9 cellular contexts compared by ENCODE assay signal in the genomic region with DNA sequence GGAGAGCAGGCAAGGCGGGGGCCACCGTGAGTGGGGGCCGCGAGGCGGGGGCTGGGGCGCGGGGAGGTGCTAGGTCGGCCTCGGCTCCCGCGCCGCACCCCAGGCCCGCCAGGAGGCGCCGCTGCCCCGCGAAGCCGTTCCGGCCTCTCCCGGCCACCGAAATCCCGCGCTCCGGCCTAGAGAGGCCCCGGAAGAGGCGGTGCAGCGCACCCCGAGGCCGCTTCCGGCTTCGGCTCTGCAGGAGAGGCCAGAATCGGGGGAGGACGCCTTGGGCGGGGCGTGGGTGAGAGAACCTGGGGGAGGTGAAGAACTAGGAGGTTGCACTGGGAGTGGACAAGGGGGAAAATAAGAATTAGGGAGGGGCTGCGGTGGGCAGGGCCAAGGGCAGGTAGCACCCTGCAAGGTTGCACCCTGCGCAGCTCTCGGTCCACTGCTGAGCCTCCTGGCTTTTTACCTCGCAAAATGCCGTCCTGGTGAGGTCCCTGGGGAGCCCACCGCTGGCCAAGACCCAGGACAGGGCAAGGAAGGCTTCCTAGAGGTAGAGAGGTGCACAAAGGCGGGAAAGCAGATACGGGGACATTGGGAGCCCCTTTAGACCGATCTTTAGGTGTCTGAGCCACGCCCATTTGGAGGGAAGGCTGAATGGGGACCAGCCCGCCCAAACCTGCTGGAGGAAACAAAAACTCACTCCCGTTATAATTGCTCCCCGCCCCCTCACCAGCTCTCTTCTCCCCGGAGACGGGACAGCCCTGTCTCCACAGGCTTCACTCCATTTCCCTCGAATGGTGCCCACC. TPM values are rescaled to one million over a fixed set of nuclear protein-coding genes. Genes with fewer than 3 reads are reported as not detected.
DNase-seq lines count a peak whose midpoint lies in the region; ATAC-seq and TF ChIP-seq lines count a peak whose summit lies in the region.
"Had no signal": no experiment of that assay in that cellular context is flagged by ENCODE, and none has a peak within 500 bp of the region (broad histone marks: within the 10 kb centered on the region; RNA-seq: fewer than 3 reads in every experiment).

No MANE protein-coding gene starts in this region.

- H3K27me3 Mint-ChIP-seq in activated B cell treated with CpG ODN at 0.5 μM for 24 hours = peaks cover 5% of the 10 kb centered on the region

- peak; percentile 45 for TF ChIP-seq CTCF in AG10803 (conservative IDR thresholded peaks at IDR 0.05; ENCODE audit: low read length)
- peak; percentile 92 for TF ChIP-seq CTCF in activated B cell treated with CpG ODN at 0.5 μM for 24 hours (IDR thresholded peaks at IDR 0.05)
- peak; percentile 37 for TF ChIP-seq CTCF in kidney epithelial cell (IDR thresholded peaks at IDR 0.05; ENCODE audit: insufficient read depth, low read length, poor library complexity, severe bottlenecking)

- H3K36me3 ChIP-seq in kidney epithelial cell (ENCODE audit: control insufficient read depth, insufficient read depth, low read length) = no peaks in the 10 kb centered on the region

- POLR2A ChIA-PET in activated B cell treated with CpG ODN at 0.5 μM for 24 hours (lab: Charles Lee) = interaction anchor here (0.9 to 6.3 kb wide), 9 partner anchors 10 to 389 kb away, joined by 3 to 66 read pairs (median 6); partner anchors contain the start of genes GNAI2, HEMK1, IFRD2 and MAPKAPK3

- DNase-seq in AG10803 (ENCODE audit: low read depth) = peak; percentile 82
- peak; percentile 78 for DNase-seq in NCI-H226
- peak; percentile 93 for DNase-seq in activated B cell treated with CpG ODN at 0.5 μM for 24 hours
- peak; percentile 88 for DNase-seq in central memory CD4-positive, alpha-beta T cell
- DNase-seq in kidney epithelial cell (ENCODE audit: low read depth) = peak; percentile 61
- peak; percentile 75 to 85 for DNase-seq in stimulated activated CD4-positive, alpha-beta T cell treated with anti-CD3 and anti-CD28 coated beads, Interleukin-15, amount 100 ng/mL, for 48 hours (ENCODE audit: low read depth in 2 of 2)

- H3K36me3 Mint-ChIP-seq in activated B cell treated with CpG ODN at 0.5 μM for 24 hours (ENCODE audit: low read depth) = no peaks in the 10 kb centered on the region

- peaks cover 10% of the 10 kb centered on the region for H3K27me3 ChIP-seq in kidney epithelial cell (ENCODE audit: control insufficient read depth, insufficient read depth, low read length)

- H3K4me3 ChIP-seq in AG10803 (ENCODE audit: low read length) (peak overlapping the region; percentile 88), kidney epithelial cell (ENCODE audit: low read depth, low read length) (peak overlapping the region; percentile 53)

- peak overlapping the region; percentile 88 for H3K27ac Mint-ChIP-seq in activated B cell treated with CpG ODN at 0.5 μM for 24 hours

- CTCF ChIA-PET in activated B cell treated with CpG ODN at 0.5 μM for 24 hours (lab: Charles Lee) = interaction anchor here (1.2 to 8.1 kb wide), 6 partner anchors 13 to 37 kb away, joined by 3 to 104 read pairs (median 42); partner anchors contain the start of genes GNAI2 and GNAT1

- ATAC-seq in GM19023 (IDR thresholded peaks at IDR 0.05; ENCODE audit: unreplicated experiment) (peak; percentile 78), HG03175 (IDR thresholded peaks at IDR 0.05; ENCODE audit: unreplicated experiment) (peak; percentile 88), activated B cell treated with CpG ODN at 0.5 μM for 24 hours (ENCODE audit: low read depth) (peak; percentile 81)

- intact Hi-C loops in activated B cell treated with CpG ODN at 0.5 μM for 24 hours (cut with micrococcal nuclease) = loop anchor here (1.0 to 10.0 kb wide), 8 partner anchors 11 to 387 kb away; partner anchors contain the start of genes CISH, HYAL3, IFRD2 and MAPKAPK3

- peak overlapping the region; percentile 94 for H3K4me3 Mint-ChIP-seq in activated B cell treated with CpG ODN at 0.5 μM for 24 hours

- H3K9me3 Mint-ChIP-seq in activated B cell treated with CpG ODN at 0.5 μM for 24 hours = no peaks in the 10 kb centered on the region

- H3K4me1 Mint-ChIP-seq in activated B cell treated with CpG ODN at 0.5 μM for 24 hours = peaks cover 40% of the 10 kb centered on the region

RNA-seq across cellular contexts. Expression of gene GNAI2, which starts 8.4 kb away (rescaled TPM):
- 281 and 295 TPM in 2 replicates for total RNA-seq in activated B cell treated with CpG ODN at 0.5 μM for 24 hours
- total RNA-seq in kidney epithelial cell = 208 and 221 TPM in 2 replicates

RNA-seq across cellular contexts. Expression of gene SLC38A3, which starts 22.5 kb away (rescaled TPM):
- total RNA-seq in activated B cell treated with CpG ODN at 0.5 μM for 24 hours (not detected in 2 replicates), kidney epithelial cell (0.13 and 0.48 TPM in 2 replicates)
- total RNA-seq: T-helper 1 cell treated with Interleukin-12 subunit alpha and Interleukin-12 subunit beta and Interleukin-4 antibody, amounts not matched to agents 30 ng/mL and 1 ng/mL, for 36 hours had no signal

RNA-seq across cellular contexts. Expression of gene GNAT1, which starts 36.2 kb away (rescaled TPM):
- total RNA-seq in activated B cell treated with CpG ODN at 0.5 μM for 24 hours = not detected in 2 replicates
- not detected in 2 replicates for total RNA-seq in kidney epithelial cell
- total RNA-seq: T-helper 1 cell treated with Interleukin-12 subunit alpha and Interleukin-12 subunit beta and Interleukin-4 antibody, amounts not matched to agents 30 ng/mL and 1 ng/mL, for 36 hours had no signal

RNA-seq across cellular contexts. Expression of gene SEMA3B, which starts 41.4 kb away (rescaled TPM):
- 0.15 TPM in 1 of 2 replicates, not detected in the other for total RNA-seq in activated B cell treated with CpG ODN at 0.5 μM for 24 hours
- total RNA-seq in kidney epithelial cell = 17.9 and 18.4 TPM in 2 replicates

RNA-seq across cellular contexts. Expression of gene LSMEM2, which starts 51.3 kb away (rescaled TPM):
- total RNA-seq in activated B cell treated with CpG ODN at 0.5 μM for 24 hours (not detected in 2 replicates), kidney epithelial cell (not detected in 2 replicates)
- total RNA-seq: T-helper 1 cell treated with Interleukin-12 subunit alpha and Interleukin-12 subunit beta and Interleukin-4 antibody, amounts not matched to agents 30 ng/mL and 1 ng/mL, for 36 hours had no signal

Comparison
In these comparisons a context has a peak if more than half of its experiments do, and no peak if none do; other contexts are left out.
1. Peak in every context shown above with its lines: DNase-seq, ATAC-seq and H3K4me3 ChIP-seq.
2. CTCF ChIP-seq: peak in every context shown above with its lines; median percentile 92 in activated B cell treated with CpG ODN at 0.5 μM for 24 hours; 45 in AG10803; 37 in kidney epithelial cell.